ENCODE assay signal across 8 cellular contexts in the genomic region with DNA sequence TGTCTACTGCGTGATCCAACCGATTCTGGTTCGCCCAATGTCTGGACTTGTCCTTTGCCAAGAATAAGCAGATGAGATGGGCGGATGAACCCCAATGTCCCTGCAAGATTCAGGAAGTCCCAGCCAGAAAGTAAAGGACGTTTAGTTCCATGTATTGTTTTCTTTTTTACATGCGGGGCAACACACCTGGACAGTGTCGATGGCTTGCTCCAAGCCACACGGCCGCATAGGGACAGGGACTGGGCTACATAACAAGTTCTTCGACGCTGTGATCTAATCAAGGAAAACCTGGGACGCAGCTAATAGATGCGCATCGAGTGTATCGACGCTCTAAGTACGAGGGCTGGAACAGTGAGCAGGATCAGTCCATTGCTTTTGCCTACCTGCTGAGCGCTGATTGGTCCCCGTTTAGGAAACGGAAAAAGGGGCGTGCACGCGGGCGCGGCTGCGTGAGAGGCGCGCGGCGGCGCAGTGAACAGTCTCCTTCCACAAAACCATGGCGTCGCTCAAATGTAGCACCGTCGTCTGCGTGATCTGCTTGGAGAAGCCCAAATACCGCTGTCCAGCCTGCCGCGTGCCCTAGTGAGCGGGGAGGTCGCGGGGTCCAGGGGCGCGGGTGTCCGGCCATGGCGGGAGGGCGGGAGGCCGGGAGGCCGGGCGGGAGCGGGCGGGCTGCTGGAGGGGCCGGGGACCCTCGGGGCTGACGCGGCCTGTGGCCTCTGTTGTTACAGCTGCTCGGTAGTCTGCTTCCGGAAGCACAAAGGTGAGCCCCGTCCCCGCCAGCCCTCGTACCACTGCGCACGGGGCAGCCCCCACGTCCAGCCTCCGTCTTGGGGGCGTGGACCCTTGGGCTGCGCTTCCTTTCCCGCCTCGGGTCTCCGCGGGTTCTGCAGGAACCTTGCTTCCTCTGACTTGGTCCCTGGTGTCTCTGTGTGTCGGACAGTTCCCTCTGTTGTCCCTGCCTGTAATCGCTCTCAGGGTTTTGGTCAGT. TPM values are rescaled to one million over a fixed set of nuclear protein-coding genes. Genes with fewer than 3 reads are reported as not detected.
DNase-seq lines count a peak whose midpoint lies in the region; TF ChIP-seq lines count a peak whose summit lies in the region.

A gene (plus strand): TSS at position 478 of the 991 bp plus-strand sequence. CDS start 19 bp downstream, at position 497.

- H3K9me3 ChIP-seq in CD8-positive, alpha-beta memory T cell (ENCODE audit: low read length): no peaks in the 10 kb centered on the region

- peaks cover 7% of the 10 kb centered on the region for H3K27me3 ChIP-seq in CD8-positive, alpha-beta memory T cell (ENCODE audit: insufficient read depth, low read length, poor library complexity, severe bottlenecking)

- H3K36me3 Mint-ChIP-seq in CD8-positive, alpha-beta memory T cell: peaks cover 0 to 29% (median 5%) of the 10 kb centered on the region in 3 donors

- peaks cover 3% of the 10 kb centered on the region for H3K36me3 ChIP-seq in CD8-positive, alpha-beta memory T cell (ENCODE audit: insufficient read depth, low read length)

- POLR2A ChIA-PET in CD8-positive, alpha-beta memory T cell (lab: Charles Lee): interaction anchor here (0.6 to 1.8 kb wide), 4 partner anchors 48 to 678 kb away, joined by 3 to 7 read pairs (median 4); a partner anchor contains a TSS

- H3K27ac Mint-ChIP-seq in CD8-positive, alpha-beta memory T cell: peak within 1 kb of the TSS; percentile 82 to 100 (median 99)

- CTCF ChIA-PET in CD8-positive, alpha-beta memory T cell (lab: Charles Lee): interaction anchor here (1.0 kb wide), 1 partner anchor 108 kb away, joined by 3 read pairs; no protein-coding TSS in a partner anchor

- peak within 1 kb of the TSS; percentile 53 for H3K27ac ChIP-seq in CD8-positive, alpha-beta memory T cell (ENCODE audit: low read depth, low read length)

- H3K27me3 Mint-ChIP-seq in CD8-positive, alpha-beta memory T cell: peaks cover 9 to 10% of the 10 kb centered on the region in 2 donors

- peak within 1 kb of the TSS; percentile 93 for H3K4me3 ChIP-seq in CD8-positive, alpha-beta memory T cell (ENCODE audit: low read length)

- H3K4me1 Mint-ChIP-seq in CD8-positive, alpha-beta memory T cell: peaks cover 48 to 66% (median 56%) of the 10 kb centered on the region in 3 donors

- peaks cover 35% of the 10 kb centered on the region for H3K4me1 ChIP-seq in CD8-positive, alpha-beta memory T cell (ENCODE audit: insufficient read depth, low read length)

- peak; percentile 84 to 94 (median 88) for DNase-seq in CD8-positive, alpha-beta memory T cell
- DNase-seq in GM20000 (ENCODE audit: low spot score) (peak; percentile 98), HS-5 (ENCODE audit: low read depth) (peak; percentile 63), NK-92 (lab: John Stamatoyannopoulos, UW; ENCODE audit: unreplicated experiment) (peak; percentile 33), lung microvascular endothelial cell (ENCODE audit: low read depth in 2 of 2) (peak; percentile 96)
- DNase-seq in activated CD8-positive, alpha-beta memory T cell treated with anti-CD3 and anti-CD28 coated beads for 1 hour (ENCODE audit: extremely low read depth in 1 of 2, low read depth in 1 of 2): peak; percentile 60 to 83
- peak; percentile 82 for DNase-seq in effector CD8-positive, alpha-beta T cell (lab: John Stamatoyannopoulos, UW)
- DNase-seq in stimulated activated CD4-positive, alpha-beta T cell treated with anti-CD3 and anti-CD28 coated beads, TNF-alpha, amount 100 ng/mL, for 4 hours (ENCODE audit: low read depth in 3 of 3): peak; percentile 71 to 86 (median 81)

- peak within 1 kb of the TSS; percentile 93 to 100 (median 99) for H3K4me3 Mint-ChIP-seq in CD8-positive, alpha-beta memory T cell

- no peaks in the 10 kb centered on the region for H3K9me3 Mint-ChIP-seq in CD8-positive, alpha-beta memory T cell

- TF ChIP-seq CTCF in GM20000 (IDR thresholded peaks at IDR 0.05; ENCODE audit: extremely low read depth, missing control alignments): no peak

RNA-seq across cellular contexts. Expression of the gene that starts here (rescaled TPM):
- 10 to 100 TPM; 57.6 to 60.8 TPM for total RNA-seq in CD8-positive, alpha-beta memory T cell
- polyA plus RNA-seq in CD8-positive, alpha-beta memory T cell: 89.4 TPM
- total RNA-seq in lung microvascular endothelial cell: 19.4 and 21.6 TPM in 2 replicates

Comparison
In these comparisons a context has a peak if more than half of its experiments do, and no peak if none do; other contexts are left out.
1. Peak in every context shown above with its lines: DNase-seq, H3K4me3 ChIP-seq and H3K27ac ChIP-seq.
2. DNase-seq: peak in every context shown above with its lines; median percentile 98 in GM20000; 96 in lung microvascular endothelial cell; 88 in CD8-positive, alpha-beta memory T cell; 82 in effector CD8-positive, alpha-beta T cell; 81 in stimulated activated CD4-positive, alpha-beta T cell treated with anti-CD3 and anti-CD28 coated beads, TNF-alpha, amount 100 ng/mL, for 4 hours; 72 in activated CD8-positive, alpha-beta memory T cell treated with anti-CD3 and anti-CD28 coated beads for 1 hour; 63 in HS-5; 33 in NK-92.